ENCODE assay signal across 2 cellular contexts in the genomic region with DNA sequence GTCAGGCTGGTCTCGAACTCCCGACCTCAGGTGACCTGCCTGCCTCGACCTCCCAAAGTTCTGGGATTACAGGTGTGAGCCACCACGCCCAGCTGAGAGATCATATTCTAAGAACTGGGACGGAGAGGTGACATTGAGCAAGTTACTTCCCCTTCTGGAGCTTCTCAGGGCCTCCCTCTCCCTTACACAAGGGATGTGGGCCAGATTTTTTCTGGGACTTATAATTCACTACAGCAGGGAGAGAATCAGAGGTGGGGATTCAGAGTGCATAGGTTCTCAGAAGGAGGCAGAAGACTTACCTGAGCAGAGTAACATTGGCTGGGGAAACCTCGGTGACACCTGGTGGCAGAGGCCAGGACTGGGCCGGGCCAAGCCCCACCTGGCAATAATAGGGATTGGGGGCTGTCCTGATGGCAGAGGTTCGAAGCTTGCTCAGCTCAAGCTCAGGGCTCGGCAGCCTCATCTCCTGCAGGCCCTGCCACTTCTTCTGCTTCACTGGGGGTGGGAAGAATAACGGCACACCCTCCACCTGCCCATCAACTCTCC.
A peak's percentile ranks its signal among the peaks of the same experiment; 100 is the strongest.
TF ChIP-seq lines count a peak whose summit lies in the region.

No MANE protein-coding gene starts in this region.

TF ChIP-seq in K562, 482 proteins besides CTCF, POLR2A, EP300 and RAD21:
- peak; percentile 39; the same call in 1 of the 2 replicates for TF ChIP-seq POLR2G (IDR thresholded peaks at IDR 0.05; ENCODE audit: low read depth, low read length)
- no peak for TF ChIP-seq LEF1 (IDR thresholded peaks at IDR 0.05)
TF ChIP-seq in K562: peak in this region for 1.

TF ChIP-seq in SK-N-SH, 30 proteins besides CTCF, POLR2A, EP300 and RAD21:
- no peak for TF ChIP-seq FOXM1 (IDR thresholded peaks at IDR 0.05; ENCODE audit: low read depth)
- TF ChIP-seq JUND (IDR thresholded peaks at IDR 0.05), result no peak
- TF ChIP-seq MEF2A (IDR thresholded peaks at IDR 0.05; ENCODE audit: borderline replicate concordance, low read depth), result no peak
- no peak for TF ChIP-seq GATA2 (CRISPR knock-in tag; IDR thresholded peaks at IDR 0.05)
- TF ChIP-seq RXRA (IDR thresholded peaks at IDR 0.05; ENCODE audit: borderline replicate concordance, low read depth), result no peak
- TF ChIP-seq MAX (IDR thresholded peaks at IDR 0.05; ENCODE audit: low read depth), result no peak
- TF ChIP-seq SMC3 (IDR thresholded peaks at IDR 0.05; ENCODE audit: low read depth, low read length), result no peak
- TF ChIP-seq USF2 (IDR thresholded peaks at IDR 0.05; ENCODE audit: borderline replicate concordance, low read depth, low read length), result no peak
- TF ChIP-seq, protein P1, sequence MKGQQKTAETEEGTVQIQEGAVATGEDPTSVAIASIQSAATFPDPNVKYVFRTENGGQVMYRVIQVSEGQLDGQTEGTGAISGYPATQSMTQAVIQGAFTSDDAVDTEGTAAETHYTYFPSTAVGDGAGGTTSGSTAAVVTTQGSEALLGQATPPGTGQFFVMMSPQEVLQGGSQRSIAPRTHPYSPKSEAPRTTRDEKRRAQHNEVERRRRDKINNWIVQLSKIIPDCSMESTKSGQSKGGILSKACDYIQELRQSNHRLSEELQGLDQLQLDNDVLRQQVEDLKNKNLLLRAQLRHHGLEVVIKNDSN (IDR thresholded peaks at IDR 0.05; ENCODE audit: borderline replicate concordance, low read depth), result no peak
- TF ChIP-seq POLR2AphosphoS5 (IDR thresholded peaks at IDR 0.05; ENCODE audit: low read depth, low read length), result no peak
